ENCODE assay signal across 8 cellular contexts in the genomic region with DNA sequence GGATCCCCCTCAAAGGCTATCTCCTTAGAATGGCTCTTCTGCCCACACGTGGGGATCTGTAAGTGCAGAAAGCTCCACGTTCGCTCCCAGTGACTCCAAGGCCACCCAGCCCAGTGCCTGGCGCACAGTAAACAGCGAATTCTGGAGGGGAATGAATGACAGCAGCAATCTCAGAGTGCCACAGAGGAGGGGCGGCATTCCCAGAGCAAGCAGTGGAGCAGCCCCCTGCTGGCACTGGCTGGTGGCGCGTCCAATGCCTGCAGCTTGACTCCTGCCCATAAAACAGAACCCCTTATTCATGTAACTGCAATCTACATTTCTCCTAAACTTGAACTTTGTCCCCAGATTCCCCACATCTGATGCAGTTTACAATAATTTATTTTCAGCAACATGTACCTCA. TPM values are rescaled to one million over a fixed set of nuclear protein-coding genes. Genes with fewer than 3 reads are reported as not detected.
DNase-seq lines count a peak whose midpoint lies in the region; ATAC-seq and TF ChIP-seq lines count a peak whose summit lies in the region.
"Had no signal": no experiment of that assay in that cellular context is flagged by ENCODE, and none has a peak within 500 bp of the region (broad histone marks: within the 10 kb centered on the region; RNA-seq: fewer than 3 reads in every experiment).

No MANE protein-coding gene starts in this region.

- DNase-seq in HFFc6 (no peak), memory B cell (ENCODE audit: low spot score in 2 of 2) (no peak)
- peak; percentile 9 for DNase-seq in activated CD4-positive, alpha-beta T cell treated with anti-CD3 and anti-CD28 coated beads, Interleukin-2, amount 50 U/mL, for 1 hour

- no peaks in the 10 kb centered on the region for H3K9me2 ChIP-seq in DOHH2 (replicated peaks; ENCODE audit: control insufficient read depth, low read length)

- H3K27ac Mint-ChIP-seq in HFFc6 (no peak overlapping the region), memory B cell (no peak overlapping the region)
- H3K27ac Mint-ChIP-seq: IgD-negative memory B cell had no signal

- H4K20me1 ChIP-seq in DOHH2 (ENCODE audit: control insufficient read depth, insufficient read depth, low read depth, low read length) = no peaks in the 10 kb centered on the region

- H3F3A ChIP-seq in DOHH2 (ENCODE audit: control insufficient read depth, insufficient read depth) = no peaks in the 10 kb centered on the region

- H3K27me3 Mint-ChIP-seq in HFFc6 (ENCODE audit: insufficient read depth) (peaks cover 50% of the 10 kb centered on the region), memory B cell (peaks cover 35% of the 10 kb centered on the region)

- TF ChIP-seq CTCF in DOHH2 (IDR thresholded peaks at IDR 0.05; ENCODE audit: low read depth, low read length, poor library complexity, severe bottlenecking) (peak; percentile 59), HFFc6 (IDR thresholded peaks at IDR 0.05) (peak; percentile 69)

- H3K36me3 Mint-ChIP-seq in HFFc6 (ENCODE audit: low read depth) (no peaks in the 10 kb centered on the region), memory B cell (no peaks in the 10 kb centered on the region)
- H3K36me3 Mint-ChIP-seq: IgD-negative memory B cell had no signal

- H3K4me1 Mint-ChIP-seq in HFFc6 (ENCODE audit: low read depth) = peaks cover 11% of the 10 kb centered on the region; the same call in 1 of the 2 replicates
- H3K4me1 Mint-ChIP-seq in memory B cell = peaks cover 6% of the 10 kb centered on the region

- H3K4me3 ChIP-seq in DOHH2 (ENCODE audit: low read length) = no peak overlapping the region

- peaks cover 39% of the 10 kb centered on the region for H3K27me3 ChIP-seq in DOHH2 (ENCODE audit: control insufficient read depth, low read length)

- H3K27ac ChIP-seq in DOHH2 (ENCODE audit: low read depth, low read length) = no peak overlapping the region

- H3K79me2 ChIP-seq in DOHH2 (ENCODE audit: control insufficient read depth, low read length) = no peaks in the 10 kb centered on the region

- no peak overlapping the region for H3K4me2 ChIP-seq in DOHH2 (ENCODE audit: low read length)

- peak; percentile 41 for ATAC-seq in memory B cell (ENCODE audit: low read depth)
- no peak for ATAC-seq in HG02840 (IDR thresholded peaks at IDR 0.05; ENCODE audit: low FRiP score, unreplicated experiment)
- ATAC-seq in GM21367 (IDR thresholded peaks at IDR 0.05; ENCODE audit: unreplicated experiment) = no peak
- no peak for ATAC-seq in GM21786 (IDR thresholded peaks at IDR 0.05; ENCODE audit: unreplicated experiment)

- H3K4me1 ChIP-seq in DOHH2 (ENCODE audit: control insufficient read depth, low read length) = no peaks in the 10 kb centered on the region

- no peaks in the 10 kb centered on the region for H3K36me3 ChIP-seq in DOHH2 (ENCODE audit: control insufficient read depth, low read length)

- H3K9me3 Mint-ChIP-seq in HFFc6 (no peaks in the 10 kb centered on the region), memory B cell (no peaks in the 10 kb centered on the region)
- H3K9me3 Mint-ChIP-seq: IgD-negative memory B cell had no signal

- H3K4me3 Mint-ChIP-seq in HFFc6 (no peak overlapping the region), memory B cell (no peak overlapping the region)
- H3K4me3 Mint-ChIP-seq: IgD-negative memory B cell had no signal

- no peaks in the 10 kb centered on the region for H3K9me3 ChIP-seq in DOHH2 (ENCODE audit: control insufficient read depth, insufficient read depth, low read length)

RNA-seq across cellular contexts. Expression of a gene that starts 6.9 kb away (rescaled TPM):
- not detected for total RNA-seq in HFFc6 (2021; fragmentation: NEBNext Ultra II Directional; extraction: Animal tissue kit (Norgen Biotek cat#: 25700))
